8 cellular contexts compared by ENCODE assay signal in genomic region chr22:32444068-32444467, GRCh38.
A peak's percentile ranks its signal among the peaks of the same experiment; 100 is the strongest.
DNase-seq lines count a peak whose midpoint lies in the region; ATAC-seq and FAIRE-seq lines count a peak whose summit lies in the region.
"Had no signal": no experiment of that assay in that cellular context is flagged by ENCODE, and none has a peak within 500 bp of the region (broad histone marks: within the 10 kb centered on the region; RNA-seq: fewer than 3 reads in every experiment).

No MANE protein-coding gene starts in this region.

- FAIRE-seq in GM18507 (lab: Jason Lieb, UNC) (peak; percentile 9), RCC 7860 (lab: Jason Lieb, UNC) (no peak)

- ATAC-seq in GM18520 (IDR thresholded peaks at IDR 0.05; ENCODE audit: unreplicated experiment), result no peak
- ATAC-seq in GM21737 (IDR thresholded peaks at IDR 0.05; ENCODE audit: unreplicated experiment), result no peak

- DNase-seq in DMS114 treated with DMSO at 0.1 percent for 48 hours (lab: John Stamatoyannopoulos, UW; ENCODE audit: unreplicated experiment), result peak; percentile 2
- peak; percentile 1 for DNase-seq in GM18507 (ENCODE audit: extremely low spot score, insufficient read length, low read depth)
- DNase-seq in RCC 7860 (ENCODE audit: low spot score), result peak; percentile 5
- peak; percentile 5 for DNase-seq in iris pigment epithelial cell (ENCODE audit: low read depth)
- DNase-seq in SKM-1 (lab: John Stamatoyannopoulos, UW; ENCODE audit: unreplicated experiment), result no peak
- DNase-seq: naive B cell had no signal
